ENCODE assay signal across 9 cellular contexts in the genomic region with DNA sequence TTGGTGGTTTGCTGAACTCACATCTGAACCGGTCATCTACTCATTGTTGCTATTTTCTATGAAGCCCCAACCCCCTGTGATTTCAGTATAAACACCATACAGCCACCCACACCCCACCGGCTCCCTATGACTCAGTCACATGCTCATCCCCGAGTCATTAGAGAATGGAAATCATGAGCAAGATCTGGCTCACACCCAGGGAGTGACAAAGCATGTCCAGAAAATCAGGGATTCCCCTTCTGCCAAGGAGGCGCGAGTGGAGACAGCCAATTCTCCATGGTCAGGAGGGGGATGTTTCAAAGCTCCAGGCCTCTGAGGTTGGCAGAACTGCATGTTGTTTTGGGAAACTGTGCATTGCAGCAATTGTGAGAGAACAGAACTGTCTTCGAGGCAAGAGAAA.
DNase-seq lines count a peak whose midpoint lies in the region; ATAC-seq, FAIRE-seq and TF ChIP-seq lines count a peak whose summit lies in the region.
"Had no signal": no experiment of that assay in that cellular context is flagged by ENCODE, and none has a peak within 500 bp of the region (broad histone marks: within the 10 kb centered on the region; RNA-seq: fewer than 3 reads in every experiment).

No MANE protein-coding gene starts in this region.

- dilution Hi-C loops in keratinocyte (cut with MboI; ENCODE audit: extremely low pct_ligation_motif_present, low sequenced_read_pairs), result no loop called here

- H3K9ac ChIP-seq in keratinocyte (ENCODE audit: control insufficient read depth, extremely low read depth, insufficient read depth, low read length), result peak overlapping the region; percentile 57

- H3K4me3 ChIP-seq in keratinocyte (ENCODE audit: control insufficient read depth in 2 of 3, extremely low read depth in 1 of 3, insufficient read depth in 2 of 3, low read depth in 1 of 3, low read length in 3 of 3) (no peak overlapping the region), thyroid gland (replicated peaks in 1 of 3) (no peak overlapping the region), H7 (ENCODE audit: insufficient read depth, low read depth, low read length) (no peak overlapping the region)

- H3K4me2 ChIP-seq in keratinocyte (ENCODE audit: control insufficient read depth, extremely low read depth, insufficient read depth, low read depth, low read length), result peak overlapping the region; percentile 40

- H3K4me1 Mint-ChIP-seq in activated CD4-positive, alpha-beta T cell treated with anti-CD3 and anti-CD28 coated beads for 36 hours, result no peaks in the 10 kb centered on the region
- H3K4me1 Mint-ChIP-seq in activated CD4-positive, alpha-beta T cell treated with anti-CD3 and anti-CD28 coated beads, Interleukin-2, amount 10 ng/mL, durations not matched to agents 7 days and 5 days, result no peaks in the 10 kb centered on the region
- H3K4me1 Mint-ChIP-seq: B cell had no signal

- no peak overlapping the region for H3K4me3 Mint-ChIP-seq in activated CD4-positive, alpha-beta T cell treated with anti-CD3 and anti-CD28 coated beads for 36 hours
- no peak overlapping the region for H3K4me3 Mint-ChIP-seq in activated CD4-positive, alpha-beta T cell treated with anti-CD3 and anti-CD28 coated beads, Interleukin-2, amount 10 ng/mL, durations not matched to agents 7 days and 5 days
- H3K4me3 Mint-ChIP-seq: B cell had no signal

- no peaks in the 10 kb centered on the region for H4K20me1 ChIP-seq in keratinocyte (ENCODE audit: control insufficient read depth, extremely low read depth, insufficient read depth, low read length)

- CTCF ChIA-PET in activated CD4-positive, alpha-beta T cell treated with anti-CD3 and anti-CD28 coated beads for 36 hours (lab: Charles Lee), result no interaction called here
- CTCF ChIA-PET in activated CD4-positive, alpha-beta T cell treated with anti-CD3 and anti-CD28 coated beads, Interleukin-2, amount 10 ng/mL, durations not matched to agents 7 days and 5 days (lab: Charles Lee), result no interaction called here

- no peaks in the 10 kb centered on the region for H3K36me3 Mint-ChIP-seq in activated CD4-positive, alpha-beta T cell treated with anti-CD3 and anti-CD28 coated beads for 36 hours (ENCODE audit: low read depth)
- no peaks in the 10 kb centered on the region for H3K36me3 Mint-ChIP-seq in activated CD4-positive, alpha-beta T cell treated with anti-CD3 and anti-CD28 coated beads, Interleukin-2, amount 10 ng/mL, durations not matched to agents 7 days and 5 days (ENCODE audit: low read depth)

- peaks cover 7% of the 10 kb centered on the region for H3K9me3 Mint-ChIP-seq in activated CD4-positive, alpha-beta T cell treated with anti-CD3 and anti-CD28 coated beads for 36 hours (ENCODE audit: low read depth)
- H3K9me3 Mint-ChIP-seq in activated CD4-positive, alpha-beta T cell treated with anti-CD3 and anti-CD28 coated beads, Interleukin-2, amount 10 ng/mL, durations not matched to agents 7 days and 5 days, result peaks cover 14% of the 10 kb centered on the region

- ATAC-seq in activated CD4-positive, alpha-beta T cell treated with anti-CD3 and anti-CD28 coated beads for 36 hours, result peak; percentile 49

- no peak overlapping the region for H2AFZ ChIP-seq in keratinocyte (ENCODE audit: control insufficient read depth, low read length)

- 44 to 46% methylated on average over 6 of the region's 6 CpGs for WGBS in thyroid gland, 2 donors

- intact Hi-C loops in activated CD4-positive, alpha-beta T cell treated with anti-CD3 and anti-CD28 coated beads for 36 hours (cut with DNase I, micrococcal nuclease), result no loop called here
- intact Hi-C loops in thyroid gland (cut with DNase I), result no loop called here

- POLR2A ChIA-PET in activated CD4-positive, alpha-beta T cell treated with anti-CD3 and anti-CD28 coated beads for 36 hours (lab: Charles Lee), result no interaction called here
- POLR2A ChIA-PET in activated CD4-positive, alpha-beta T cell treated with anti-CD3 and anti-CD28 coated beads, Interleukin-2, amount 10 ng/mL, durations not matched to agents 7 days and 5 days (lab: Charles Lee), result no interaction called here

- H3K27me3 Mint-ChIP-seq in activated CD4-positive, alpha-beta T cell treated with anti-CD3 and anti-CD28 coated beads for 36 hours, result no peaks in the 10 kb centered on the region
- H3K27me3 Mint-ChIP-seq in activated CD4-positive, alpha-beta T cell treated with anti-CD3 and anti-CD28 coated beads, Interleukin-2, amount 10 ng/mL, durations not matched to agents 7 days and 5 days, result no peaks in the 10 kb centered on the region
- H3K27me3 Mint-ChIP-seq: B cell had no signal

- no peaks in the 10 kb centered on the region for H3K9me1 ChIP-seq in keratinocyte (ENCODE audit: control insufficient read depth, extremely low read depth, insufficient read depth, low read length)

- no peak for TF ChIP-seq CTCF in keratinocyte (optimal IDR thresholded peaks at IDR 0.05 in 1 of 3, IDR thresholded peaks at IDR 0.05 in 1 of 3, conservative IDR thresholded peaks at IDR 0.05 in 1 of 3; ENCODE audit: extremely low read depth in 1 of 3, insufficient read depth in 2 of 3, low read length in 3 of 3)
- TF ChIP-seq CTCF in thyroid gland (IDR thresholded peaks at IDR 0.05), result no peak

- H3K79me2 ChIP-seq in keratinocyte (ENCODE audit: control insufficient read depth, insufficient read depth, low read length), result no peaks in the 10 kb centered on the region

- H3K9me3 ChIP-seq in keratinocyte (ENCODE audit: control insufficient read depth, low read depth, low read length), result peaks cover 4% of the 10 kb centered on the region
- no peaks in the 10 kb centered on the region for H3K9me3 ChIP-seq in thyroid gland

- H3K27me3 ChIP-seq in keratinocyte (ENCODE audit: control insufficient read depth, extremely low read depth, insufficient read depth, low read length) (no peaks in the 10 kb centered on the region), thyroid gland (no peaks in the 10 kb centered on the region), H7 (ENCODE audit: control insufficient read depth, insufficient read depth, low read length) (no peaks in the 10 kb centered on the region)

- peak; percentile 36 for DNase-seq in activated CD4-positive, alpha-beta T cell treated with anti-CD3 and anti-CD28 coated beads for 36 hours
- no peak for DNase-seq in activated CD4-positive, alpha-beta T cell treated with anti-CD3 and anti-CD28 coated beads, Interleukin-2, amount 10 ng/mL, durations not matched to agents 7 days and 5 days
- DNase-seq in astrocyte of the hippocampus (ENCODE audit: low read depth, low spot score) (peak; percentile 96), keratinocyte (ENCODE audit: low read depth, low spot score) (peak; percentile 93), thyroid gland (peak; percentile 42 to 64), activated gamma-delta T cell (lab: John Stamatoyannopoulos, UW) (no peak), H7 (no peak), cortex of kidney (lab: John Stamatoyannopoulos, UW) (no peak)

- no peak overlapping the region for H3K27ac Mint-ChIP-seq in activated CD4-positive, alpha-beta T cell treated with anti-CD3 and anti-CD28 coated beads for 36 hours
- H3K27ac Mint-ChIP-seq in activated CD4-positive, alpha-beta T cell treated with anti-CD3 and anti-CD28 coated beads, Interleukin-2, amount 10 ng/mL, durations not matched to agents 7 days and 5 days, result no peak overlapping the region
- H3K27ac Mint-ChIP-seq: B cell had no signal

- peak overlapping the region; percentile 92 for H3K27ac ChIP-seq in keratinocyte (ENCODE audit: control insufficient read depth, insufficient read depth, low read length)
- peak overlapping the region in 2 of 3 donors; percentile 19 to 20 for H3K27ac ChIP-seq in thyroid gland

- H3K36me3 ChIP-seq in keratinocyte (ENCODE audit: control insufficient read depth in 2 of 2, extremely low read depth in 1 of 2, insufficient read depth in 2 of 2, low read length in 2 of 2) (no peaks in the 10 kb centered on the region), thyroid gland (no peaks in the 10 kb centered on the region), H7 (replicated peaks; ENCODE audit: control insufficient read depth, insufficient read depth, low read length) (no peaks in the 10 kb centered on the region)

- TF ChIP-seq POLR2A in thyroid gland (IDR thresholded peaks at IDR 0.05), result no peak

- peaks cover 26% of the 10 kb centered on the region for H3K4me1 ChIP-seq in keratinocyte (ENCODE audit: control insufficient read depth, extremely low read depth, insufficient read depth, low read length)
- H3K4me1 ChIP-seq in thyroid gland, result no peaks in the 10 kb centered on the region

- FAIRE-seq in keratinocyte (lab: Jason Lieb, UNC), result peak; percentile 90

Comparison
In these comparisons a context has a peak if more than half of its experiments do, and no peak if none do; other contexts are left out.
1. DNase-seq: peak in activated CD4-positive, alpha-beta T cell treated with anti-CD3 and anti-CD28 coated beads for 36 hours (single experiment), astrocyte of the hippocampus (single experiment), keratinocyte (single experiment) and thyroid gland (2 of 2); none in activated CD4-positive, alpha-beta T cell treated with anti-CD3 and anti-CD28 coated beads, Interleukin-2, amount 10 ng/mL, durations not matched to agents 7 days and 5 days (single experiment), activated gamma-delta T cell (single experiment), H7 (single experiment) and cortex of kidney (single experiment).